In genomic region chr15:52004806-52005205, GRCh38 we compare ENCODE assay signal across 21 cellular contexts. TPM values are rescaled to one million over a fixed set of nuclear protein-coding genes. Genes with fewer than 3 reads are reported as not detected.
DNase-seq lines count a peak whose midpoint lies in the region; ATAC-seq and TF ChIP-seq lines count a peak whose summit lies in the region.
"Had no signal": no experiment of that assay in that cellular context is flagged by ENCODE, and none has a peak within 500 bp of the region (broad histone marks: within the 10 kb centered on the region; RNA-seq: fewer than 3 reads in every experiment).

No MANE protein-coding gene starts in this region.

- in situ Hi-C loops in ACHN (cut with HindIII; ENCODE audit: low pct_ligation_motif_present, low pct_unique_long_range_greater_than_20kb, low sequenced_read_pairs), result no loop called here

- no peak overlapping the region for H3K4me3 Mint-ChIP-seq in T-helper 2 cell treated with Interferon-gamma antibody and Interleukin-4, amounts not matched to agents 5 μg/mL and 100 μg/mL, for 36 hours
- H3K4me3 Mint-ChIP-seq in natural killer cell treated with Interleukin-12 subunit alpha and Interleukin-12 subunit beta and Interleukin-15 and Interleukin-18, amount 100 ng/mL, for 72 hours, result peak overlapping the region; percentile 70
- no peak overlapping the region for H3K4me3 Mint-ChIP-seq in natural killer cell
- H3K4me3 Mint-ChIP-seq: CD8-positive, alpha-beta memory T cell had no signal

- peak overlapping the region; percentile 81 for H3K27ac Mint-ChIP-seq in T-helper 2 cell treated with Interferon-gamma antibody and Interleukin-4, amounts not matched to agents 5 μg/mL and 100 μg/mL, for 36 hours
- H3K27ac Mint-ChIP-seq in natural killer cell treated with Interleukin-12 subunit alpha and Interleukin-12 subunit beta and Interleukin-15 and Interleukin-18, amount 100 ng/mL, for 72 hours, result peak overlapping the region; percentile 88 to 95
- no peak overlapping the region for H3K27ac Mint-ChIP-seq in natural killer cell

- peak overlapping the region; percentile 25 to 89 (median 80) for H3K27ac ChIP-seq in esophagus squamous epithelium
- H3K27ac ChIP-seq: RWPE1 had no signal

- H3K9me3 Mint-ChIP-seq in T-helper 2 cell treated with Interferon-gamma antibody and Interleukin-4, amounts not matched to agents 5 μg/mL and 100 μg/mL, for 36 hours, result no peaks in the 10 kb centered on the region
- H3K9me3 Mint-ChIP-seq in natural killer cell treated with Interleukin-12 subunit alpha and Interleukin-12 subunit beta and Interleukin-15 and Interleukin-18, amount 100 ng/mL, for 72 hours, result peaks cover 3% of the 10 kb centered on the region
- no peaks in the 10 kb centered on the region for H3K9me3 Mint-ChIP-seq in natural killer cell
- H3K9me3 Mint-ChIP-seq: CD8-positive, alpha-beta memory T cell had no signal

- no peaks in the 10 kb centered on the region for H3K27me3 ChIP-seq in esophagus squamous epithelium

- H3K4me3 ChIP-seq in esophagus squamous epithelium, result no peak overlapping the region

- peaks cover 21 to 61% (median 26%) of the 10 kb centered on the region in 3 donors for H3K4me1 ChIP-seq in esophagus squamous epithelium

- H3K4me1 Mint-ChIP-seq in T-helper 2 cell treated with Interferon-gamma antibody and Interleukin-4, amounts not matched to agents 5 μg/mL and 100 μg/mL, for 36 hours (ENCODE audit: low read depth), result peaks cover 59% of the 10 kb centered on the region
- peaks cover 43 to 59% of the 10 kb centered on the region in 2 donors for H3K4me1 Mint-ChIP-seq in natural killer cell treated with Interleukin-12 subunit alpha and Interleukin-12 subunit beta and Interleukin-15 and Interleukin-18, amount 100 ng/mL, for 72 hours (ENCODE audit: low read depth in 2 of 2)
- no peaks in the 10 kb centered on the region for H3K4me1 Mint-ChIP-seq in natural killer cell

- no peaks in the 10 kb centered on the region for H3K27me3 Mint-ChIP-seq in T-helper 2 cell treated with Interferon-gamma antibody and Interleukin-4, amounts not matched to agents 5 μg/mL and 100 μg/mL, for 36 hours (ENCODE audit: low read depth)
- no peaks in the 10 kb centered on the region for H3K27me3 Mint-ChIP-seq in natural killer cell treated with Interleukin-12 subunit alpha and Interleukin-12 subunit beta and Interleukin-15 and Interleukin-18, amount 100 ng/mL, for 72 hours
- no peaks in the 10 kb centered on the region for H3K27me3 Mint-ChIP-seq in natural killer cell (ENCODE audit: low read depth in 2 of 2)

- H3K9me3 ChIP-seq in esophagus squamous epithelium, result no peaks in the 10 kb centered on the region

- no peak for TF ChIP-seq CTCF in natural killer cell (IDR thresholded peaks at IDR 0.05)
- no peak for TF ChIP-seq CTCF in esophagus squamous epithelium (IDR thresholded peaks at IDR 0.05)

- intact Hi-C loops in natural killer cell (cut with micrococcal nuclease), result no loop called here
- intact Hi-C loops in esophagus squamous epithelium (cut with DNase I), result no loop called here

- no peak for DNase-seq in T-helper 2 cell treated with Interferon-gamma antibody and Interleukin-4, amounts not matched to agents 5 μg/mL and 100 μg/mL, for 36 hours (ENCODE audit: low spot score)
- DNase-seq in T-helper 2 cell (no peak), natural killer cell (no peak), esophagus squamous epithelium (lab: John Stamatoyannopoulos, UW) (no peak), medulla oblongata (ENCODE audit: extremely low spot score) (no peak), activated gamma-delta T cell treated with Interleukin-2 at 50 U/mL for 16 hours (no peak), ACHN (no peak)
- no peak for DNase-seq in natural killer cell treated with Interleukin-12 subunit alpha and Interleukin-12 subunit beta and Interleukin-15 and Interleukin-18, amount 100 ng/mL, for 72 hours (ENCODE audit: low spot score)
- DNase-seq: 8988T; AML-193; C1 segment of cervical spinal cord; CD8-positive, alpha-beta memory T cell; KG1; NCI-H1092; NCI-H1436; NCI-H187 treated with DMSO at 0.1 percent for 48 hours; NCI-H2107; NCI-H2227 treated with DMSO at 0.1 percent for 48 hours; NCI-H510A; SHP77 treated with DMSO at 0.1 percent for 48 hours had no signal

- no peaks in the 10 kb centered on the region for H3K36me3 ChIP-seq in esophagus squamous epithelium

- peaks cover 2% of the 10 kb centered on the region for H3K36me3 Mint-ChIP-seq in T-helper 2 cell treated with Interferon-gamma antibody and Interleukin-4, amounts not matched to agents 5 μg/mL and 100 μg/mL, for 36 hours (ENCODE audit: low read depth)
- peaks cover 12% of the 10 kb centered on the region for H3K36me3 Mint-ChIP-seq in natural killer cell treated with Interleukin-12 subunit alpha and Interleukin-12 subunit beta and Interleukin-15 and Interleukin-18, amount 100 ng/mL, for 72 hours
- no peaks in the 10 kb centered on the region for H3K36me3 Mint-ChIP-seq in natural killer cell

- 49 to 70% methylated on average over 6 of the region's 6 CpGs for WGBS in esophagus squamous epithelium, 2 donors

- no peak for ATAC-seq in natural killer cell treated with Interleukin-12 subunit alpha and Interleukin-12 subunit beta and Interleukin-15 and Interleukin-18, amount 100 ng/mL, for 72 hours
- ATAC-seq in natural killer cell, result no peak

- TF ChIP-seq POLR2A in esophagus squamous epithelium (IDR thresholded peaks at IDR 0.05), result no peak

RNA-seq across cellular contexts. Expression of gene MAPK6, which starts 14.2 kb away (rescaled TPM):
- 10 to 100 TPM; 65.8 to 89.1 TPM for total RNA-seq in natural killer cell treated with Interleukin-12 subunit alpha and Interleukin-12 subunit beta and Interleukin-15 and Interleukin-18, amount 100 ng/mL, for 72 hours
- total RNA-seq in natural killer cell (10 to 100 TPM; 33.0 to 36.2 (median 33.1) TPM), esophagus squamous epithelium (100 to 1,000 TPM in 1 of 4 donors, 10 to 100 TPM in 3; 53.8 to 162 (median 69.2) TPM)

RNA-seq across cellular contexts. Expression of gene LEO1, which starts 33.2 kb away (rescaled TPM):
- 10 to 100 TPM; 29.6 to 31.6 TPM for total RNA-seq in natural killer cell treated with Interleukin-12 subunit alpha and Interleukin-12 subunit beta and Interleukin-15 and Interleukin-18, amount 100 ng/mL, for 72 hours
- total RNA-seq in natural killer cell (10 to 100 TPM; 13.2 to 19.5 (median 16.0) TPM), esophagus squamous epithelium (10 to 100 TPM; 23.5 to 38.3 (median 32.4) TPM)

Comparison
In these comparisons a context has a peak if more than half of its experiments do, and no peak if none do; other contexts are left out.
1. H3K27ac Mint-ChIP-seq: peak in T-helper 2 cell treated with Interferon-gamma antibody and Interleukin-4, amounts not matched to agents 5 μg/mL and 100 μg/mL, for 36 hours (single experiment) and natural killer cell treated with Interleukin-12 subunit alpha and Interleukin-12 subunit beta and Interleukin-15 and Interleukin-18, amount 100 ng/mL, for 72 hours (2 of 2); none in natural killer cell (0 of 2).